8 cellular contexts compared by ENCODE assay signal in genomic region chr17:75011788-75012319, GRCh38. TPM values are rescaled to one million over a fixed set of nuclear protein-coding genes. Genes with fewer than 3 reads are reported as not detected.
DNase-seq lines count a peak whose midpoint lies in the region; ATAC-seq lines count a peak whose summit lies in the region.

No MANE protein-coding gene starts in this region.

- H3K27ac ChIP-seq in angular gyrus (ENCODE audit: low read depth, low read length) (peak overlapping the region; percentile 79), right cardiac atrium (ENCODE audit: low read length) (peak overlapping the region; percentile 61)

- H3K4me1 ChIP-seq in right cardiac atrium (ENCODE audit: control insufficient read depth, insufficient read depth, low read length): peaks cover 2% of the 10 kb centered on the region

- intact Hi-C loops in right cardiac atrium (cut with DNase I): loop anchor here in 1 of 4 donors (5.0 kb wide), 1 partner anchor 50 kb away; no protein-coding TSS in a partner anchor
- intact Hi-C loops in posterior cingulate gyrus (cut with DNase I): loop anchor here (1.0 to 2.0 kb wide), 3 partner anchors 23 to 51 kb away; no protein-coding TSS in a partner anchor

- ATAC-seq in right cardiac atrium (peak; percentile 74 to 79), GM21529 (IDR thresholded peaks at IDR 0.05; ENCODE audit: unreplicated experiment) (no peak), GM19035 (IDR thresholded peaks at IDR 0.05; ENCODE audit: unreplicated experiment) (no peak)

- no peaks in the 10 kb centered on the region for H3K9me3 ChIP-seq in right cardiac atrium (ENCODE audit: control insufficient read depth, low read length)

- H3K4me3 ChIP-seq in right cardiac atrium (ENCODE audit: low read length): peak overlapping the region; percentile 70

- no peaks in the 10 kb centered on the region for H3K27me3 ChIP-seq in right cardiac atrium (ENCODE audit: control insufficient read depth, insufficient read depth)

- 27% methylated on average over 11 of the region's 11 CpGs for WGBS in right cardiac atrium

- DNase-seq in DMS153 treated with DMSO at 0.1 percent for 48 hours (lab: John Stamatoyannopoulos, UW; ENCODE audit: unreplicated experiment): peak; percentile 22
- DNase-seq in NCI-H1694 (lab: John Stamatoyannopoulos, UW): peak; percentile 55
- DNase-seq in right cardiac atrium: peak; percentile 71 to 80 (median 71)
- DNase-seq in posterior cingulate gyrus: peak; percentile 40 to 91 (median 66)
- DNase-seq in HPDE6-E6E7 (ENCODE audit: extremely low spot score): no peak

RNA-seq across cellular contexts. Expression of gene MRPL58, which starts 0.6 kb away (rescaled TPM):
- total RNA-seq in right cardiac atrium: 10 to 100 TPM; 35.1 to 44.6 (median 37.3) TPM
- 62.6 TPM for polyA plus RNA-seq in right cardiac atrium

RNA-seq across cellular contexts. Expression of gene CDR2L, which starts 24.4 kb away (rescaled TPM):
- 10 to 100 TPM; 11.0 to 17.5 (median 14.2) TPM for total RNA-seq in right cardiac atrium
- polyA plus RNA-seq in right cardiac atrium: 13.8 TPM

RNA-seq across cellular contexts. Expression of gene ATP5PD, which starts 34.9 kb away (rescaled TPM):
- 100 to 1,000 TPM; 702 to 831 (median 748) TPM for total RNA-seq in right cardiac atrium
- 2,009 TPM for polyA plus RNA-seq in right cardiac atrium

RNA-seq across cellular contexts. Expression of gene KCTD2, which starts 35.2 kb away (rescaled TPM):
- 10 to 100 TPM; 22.3 to 27.5 (median 23.1) TPM for total RNA-seq in right cardiac atrium
- polyA plus RNA-seq in right cardiac atrium: 22.8 TPM

RNA-seq across cellular contexts. Expression of gene HID1, which starts 39.3 kb away (rescaled TPM):
- 10 to 100 TPM in 2 of 4 donors, 1 to 10 TPM in 2; 6.5 to 11.9 (median 10.1) TPM for total RNA-seq in right cardiac atrium
- 12.0 TPM for polyA plus RNA-seq in right cardiac atrium

Comparison
In these comparisons a context has a peak if more than half of its experiments do, and no peak if none do; other contexts are left out.
1. ATAC-seq: peak in right cardiac atrium (2 of 2); none in GM21529 (single experiment) and GM19035 (single experiment).